9 cellular contexts compared by ENCODE assay signal in genomic region chr6:108118359-108118724, GRCh38. TPM values are rescaled to one million over a fixed set of nuclear protein-coding genes. Genes with fewer than 3 reads are reported as not detected.
DNase-seq lines count a peak whose midpoint lies in the region; ATAC-seq and TF ChIP-seq lines count a peak whose summit lies in the region.
"Had no signal": no experiment of that assay in that cellular context is flagged by ENCODE, and none has a peak within 500 bp of the region (broad histone marks: within the 10 kb centered on the region; RNA-seq: fewer than 3 reads in every experiment).

No MANE protein-coding gene starts in this region.

- H3K4me3 ChIP-seq in GM08714 (ENCODE audit: low read length) (peak overlapping the region; percentile 72; the same call in 1 of the 2 replicates), PC-9 (peak overlapping the region; percentile 76; the same call in 1 of the 2 replicates), fibroblast of villous mesenchyme (ENCODE audit: low read depth, low read length) (peak overlapping the region; percentile 66), sigmoid colon (peak overlapping the region; percentile 40 to 66 (median 56))

- intact Hi-C loops in PC-9 (cut with micrococcal nuclease; ENCODE audit: unreplicated experiment) (loop anchor here (5.0 to 10.0 kb wide), 2 partner anchors 144 to 956 kb away; partner anchors contain the start of gene SNX3), sigmoid colon (cut with DNase I) (loop anchor here (10.0 kb wide), 1 partner anchor 376 kb away; no protein-coding TSS in a partner anchor)

- DNase-seq in PC-9 = no peak
- no peak for DNase-seq in fibroblast of villous mesenchyme (ENCODE audit: low read depth)
- DNase-seq in sigmoid colon = no peak
- DNase-seq in EL = no peak
- no peak for DNase-seq in NCI-H1092 (lab: John Stamatoyannopoulos, UW)

- CTCF ChIA-PET in PC-9 (lab: Charles Lee) = no interaction called here

- WGBS in sigmoid colon, 2 donors = 1 to 2% methylated on average over 45 of the region's 45 CpGs

- H3K27me3 ChIP-seq in PC-9 (ENCODE audit: insufficient read depth, low read depth) (peaks cover 5% of the 10 kb centered on the region; the same call in 1 of the 2 replicates), sigmoid colon (peaks cover 52 to 100% (median 72%) of the 10 kb centered on the region in 3 donors)

- POLR2A ChIA-PET in PC-9 (lab: Charles Lee; ENCODE audit: unreplicated experiment) = no interaction called here

- TF ChIP-seq CTCF in PC-9 (conservative IDR thresholded peaks at IDR 0.05) = no peak
- TF ChIP-seq CTCF in fibroblast of villous mesenchyme (IDR thresholded peaks at IDR 0.05; ENCODE audit: insufficient read depth, low read depth, low read length) = no peak
- TF ChIP-seq CTCF in sigmoid colon (IDR thresholded peaks at IDR 0.05) = no peak

- TF ChIP-seq POLR2A in sigmoid colon (IDR thresholded peaks at IDR 0.05) = no peak

- H3F3A ChIP-seq in PC-9 (ENCODE audit: insufficient read depth, low read depth) = no peaks in the 10 kb centered on the region

- H3K9me2 ChIP-seq in PC-9 (ENCODE audit: insufficient read depth) = no peaks in the 10 kb centered on the region

- H3K4me1 ChIP-seq in PC-9 (replicated peaks; ENCODE audit: insufficient read depth) (no peaks in the 10 kb centered on the region), sigmoid colon (peaks cover 0 to 56% (median 48%) of the 10 kb centered on the region in 4 donors)

- TF ChIP-seq EP300 in sigmoid colon (IDR thresholded peaks at IDR 0.05) = no peak

- BruUV-seq in PC-9 (replicated peaks; lab: Mats Ljungman, UMichigan) = no TSS peak

- H2AFZ ChIP-seq in PC-9 = no peak overlapping the region

- H3K36me3 ChIP-seq in PC-9 (ENCODE audit: low read depth) (no peaks in the 10 kb centered on the region), sigmoid colon (no peaks in the 10 kb centered on the region)

- H3K9me3 ChIP-seq in PC-9 (ENCODE audit: insufficient read depth, low read depth) = no peaks in the 10 kb centered on the region
- H3K9me3 ChIP-seq in sigmoid colon = no peaks in the 10 kb centered on the region

- peak overlapping the region; percentile 94 for H3K4me2 ChIP-seq in PC-9

- H3K79me2 ChIP-seq in PC-9 (ENCODE audit: low read depth) = no peaks in the 10 kb centered on the region

- H3K27ac ChIP-seq in PC-9 (no peak overlapping the region), sigmoid colon (no peak overlapping the region)

- ATAC-seq in HG03432 (IDR thresholded peaks at IDR 0.05; ENCODE audit: unreplicated experiment) (no peak), GM19035 (IDR thresholded peaks at IDR 0.05; ENCODE audit: unreplicated experiment) (no peak)

- no peaks in the 10 kb centered on the region for H4K20me1 ChIP-seq in PC-9 (ENCODE audit: insufficient read depth)

RNA-seq across cellular contexts. Expression of gene OSTM1, which starts 43.8 kb away (rescaled TPM):
- total RNA-seq in PC-9 (2021) (13.7 and 16.0 TPM in 2 replicates), fibroblast of villous mesenchyme (32.5 and 43.2 TPM in 2 replicates), sigmoid colon (100 to 1,000 TPM in 2 of 4 donors, 10 to 100 TPM in 2; 48.9 to 267 (median 106) TPM)
- 10 to 100 TPM in 1 of 3 donors, 1 to 10 TPM in 2; 3.6 to 10.6 (median 9.5) TPM for polyA plus RNA-seq in sigmoid colon

RNA-seq across cellular contexts. Expression of gene NR2E1, which starts 47.5 kb away (rescaled TPM):
- total RNA-seq in PC-9 (2021) (not detected in 2 replicates), fibroblast of villous mesenchyme (not detected in 2 replicates), sigmoid colon (not detected)
- polyA plus RNA-seq in sigmoid colon = not detected
- total RNA-seq: posterior vena cava had no signal
